In the genomic region with DNA sequence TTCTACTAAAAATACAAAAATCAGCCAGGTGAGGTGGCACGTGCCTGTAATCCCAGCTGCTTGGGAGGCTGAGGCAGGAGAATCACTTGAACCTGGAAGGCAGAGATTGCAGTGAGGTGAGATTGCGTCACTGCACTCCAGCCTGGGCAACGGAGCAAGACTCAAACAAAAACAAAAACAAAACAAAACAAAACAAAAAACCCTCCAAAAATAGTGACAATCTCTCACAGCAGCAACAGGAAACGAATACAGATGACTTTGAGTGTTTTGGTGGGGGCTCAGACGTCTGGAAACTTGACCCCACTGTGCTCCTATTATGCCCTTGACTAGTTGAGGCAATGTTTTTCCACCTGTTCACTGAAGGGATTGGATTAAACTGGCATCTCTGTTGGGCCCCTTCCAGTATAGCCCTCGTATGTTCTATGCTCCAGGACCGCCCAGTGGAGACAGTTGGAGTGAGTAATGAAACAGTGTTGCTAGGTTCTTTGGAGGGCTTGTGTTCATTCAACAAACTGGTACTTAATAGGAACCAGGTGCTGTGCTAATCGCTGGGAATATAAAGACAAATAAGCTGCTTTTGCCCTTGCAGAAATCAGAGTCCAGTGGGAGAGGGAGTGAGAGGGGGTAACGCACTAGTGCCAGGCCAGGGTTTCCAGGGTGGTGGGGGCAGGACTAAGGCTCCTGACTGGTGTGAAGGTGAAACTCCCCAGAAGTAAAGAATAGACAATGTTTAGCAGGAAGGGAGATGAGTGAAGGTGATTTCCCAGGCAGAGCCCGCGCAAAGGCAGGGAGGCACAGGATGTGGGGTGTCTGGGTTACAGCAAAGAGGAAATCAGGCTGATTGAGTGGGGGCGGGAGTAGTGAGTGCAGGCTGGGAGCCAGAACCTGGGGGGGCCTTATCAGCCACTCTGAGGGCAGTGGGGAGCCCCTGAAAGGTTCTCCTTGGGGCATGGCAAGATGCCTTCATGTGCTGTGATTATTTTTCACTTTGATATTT, we compare ENCODE assay signal across 8 cellular contexts.
DNase-seq lines count a peak whose midpoint lies in the region; ATAC-seq and TF ChIP-seq lines count a peak whose summit lies in the region.

No MANE protein-coding gene starts in this region.

- no TSS peak for BruUV-seq in A673 (replicated peaks; lab: Mats Ljungman, UMichigan)

- peak; percentile 87 for ATAC-seq in GM21447 (IDR thresholded peaks at IDR 0.05; ENCODE audit: unreplicated experiment)
- no peak for ATAC-seq in lower lobe of right lung
- no peak for ATAC-seq in psoas muscle

- POLR2A ChIA-PET in A673 (lab: Charles Lee; ENCODE audit: low non-redundant PET), result no interaction called here

- H3K27me3 ChIP-seq in A673 (replicated peaks; ENCODE audit: insufficient read depth, low read depth, low read length, poor library complexity) (no peaks in the 10 kb centered on the region), lower lobe of right lung (ENCODE audit: low read depth) (peaks cover 3% of the 10 kb centered on the region), psoas muscle (ENCODE audit: insufficient read depth in 3 of 3, low read length in 2 of 3) (peaks cover 0 to 3% (median 0%) of the 10 kb centered on the region in 3 donors)

- H3K27ac ChIP-seq in A673 (ENCODE audit: low read depth, low read length, poor library complexity, severe bottlenecking) (no peak overlapping the region), lower lobe of right lung (no peak overlapping the region), psoas muscle (no peak overlapping the region)

- intact Hi-C loops in A673 (cut with micrococcal nuclease; ENCODE audit: unreplicated experiment), result no loop called here
- intact Hi-C loops in lower lobe of right lung (cut with DNase I), result no loop called here
- intact Hi-C loops in psoas muscle (cut with DNase I), result no loop called here

- H3K4me3 ChIP-seq in A673 (ENCODE audit: low read depth, low read length, poor library complexity, severe bottlenecking) (no peak overlapping the region), lower lobe of right lung (no peak overlapping the region), psoas muscle (no peak overlapping the region)

- DNase-seq in A673 (ENCODE audit: low spot score), result peak; percentile 14
- DNase-seq in NCI-H69 (lab: John Stamatoyannopoulos, UW), result peak; percentile 53
- DNase-seq in activated effector memory CD4-positive, alpha-beta T cell treated with Interleukin-2 at 50 U/mL for 16 hours, result peak; percentile 51
- peak; percentile 47 to 76 for DNase-seq in stimulated activated CD4-positive, alpha-beta T cell treated with anti-CD3 and anti-CD28 coated beads, Interleukin-4, amount 100 ng/mL, for 4 hours
- DNase-seq in lower lobe of right lung, result no peak
- no peak for DNase-seq in NCI-H226
- DNase-seq in psoas muscle, result no peak

- H3K9me3 ChIP-seq in A673 (ENCODE audit: low read depth, low read length, poor library complexity, severe bottlenecking) (no peaks in the 10 kb centered on the region), lower lobe of right lung (no peaks in the 10 kb centered on the region), psoas muscle (no peaks in the 10 kb centered on the region)

- TF ChIP-seq CTCF in A673 (conservative IDR thresholded peaks at IDR 0.05; ENCODE audit: low read depth, low read length), result no peak
- no peak for TF ChIP-seq CTCF in lower lobe of right lung (IDR thresholded peaks at IDR 0.05)
- TF ChIP-seq CTCF in psoas muscle (IDR thresholded peaks at IDR 0.05), result no peak

- CTCF ChIA-PET in A673 (lab: Charles Lee), result no interaction called here

- 37 to 42% (median 38%) methylated on average over 12 of the region's 12 CpGs for WGBS in psoas muscle, 3 donors

- H3K36me3 ChIP-seq in A673 (ENCODE audit: insufficient read depth, low read length, poor library complexity, severe bottlenecking), result no peaks in the 10 kb centered on the region
- H3K36me3 ChIP-seq in lower lobe of right lung, result no peaks in the 10 kb centered on the region
- no peaks in the 10 kb centered on the region for H3K36me3 ChIP-seq in psoas muscle (ENCODE audit: insufficient read depth in 1 of 2, low read depth in 1 of 2)

- peaks cover 4% of the 10 kb centered on the region for H3K4me1 ChIP-seq in A673 (ENCODE audit: insufficient read depth, low read length, poor library complexity, severe bottlenecking)
- H3K4me1 ChIP-seq in lower lobe of right lung, result no peaks in the 10 kb centered on the region
- H3K4me1 ChIP-seq in psoas muscle, result no peaks in the 10 kb centered on the region

Comparison
In these comparisons a context has a peak if more than half of its experiments do, and no peak if none do; other contexts are left out.
1. DNase-seq: peak in A673 (single experiment), NCI-H69 (single experiment), activated effector memory CD4-positive, alpha-beta T cell treated with Interleukin-2 at 50 U/mL for 16 hours (single experiment) and stimulated activated CD4-positive, alpha-beta T cell treated with anti-CD3 and anti-CD28 coated beads, Interleukin-4, amount 100 ng/mL, for 4 hours (2 of 2); none in lower lobe of right lung (single experiment), NCI-H226 (single experiment) and psoas muscle (0 of 2).